Comparison of ENCODE assay signal across 23 cellular contexts in the genomic region with DNA sequence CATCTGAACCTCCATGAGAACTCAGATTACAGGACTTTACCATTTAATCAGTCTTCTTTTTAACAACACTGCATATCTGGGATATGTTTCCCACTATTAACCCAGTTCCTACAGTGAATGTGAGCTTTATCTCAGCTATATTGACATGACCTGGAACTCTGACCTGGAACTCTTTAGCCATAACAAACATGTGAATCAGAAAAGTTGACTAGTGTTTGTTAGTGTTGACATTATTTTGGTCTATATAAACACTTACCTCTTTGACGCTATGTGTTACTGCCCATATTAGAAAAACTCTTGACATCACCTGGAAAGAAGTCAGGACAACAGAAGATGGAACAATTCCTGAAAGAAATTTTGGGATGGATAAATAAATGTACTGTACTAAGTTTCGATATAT. TPM values are rescaled to one million over a fixed set of nuclear protein-coding genes. Genes with fewer than 3 reads are reported as not detected.
DNase-seq lines count a peak whose midpoint lies in the region; ATAC-seq, FAIRE-seq and TF ChIP-seq lines count a peak whose summit lies in the region.
"Had no signal": no experiment of that assay in that cellular context is flagged by ENCODE, and none has a peak within 500 bp of the region (broad histone marks: within the 10 kb centered on the region; RNA-seq: fewer than 3 reads in every experiment).

No MANE protein-coding gene starts in this region.

- intact Hi-C loops in HepG2 (cut with micrococcal nuclease; ENCODE audit: unreplicated experiment) = no loop called here

- H3K9ac ChIP-seq in MM.1S (ENCODE audit: low read length) (no peak overlapping the region), HepG2 (ENCODE audit: insufficient read depth, low read depth, low read length) (no peak overlapping the region), subcutaneous abdominal adipose tissue (ENCODE audit: low read length in 5 of 5) (no peak overlapping the region)
- H3K9ac ChIP-seq: BLaER1, GM23248 had no signal

- BruUV-seq in HepG2 (replicated peaks; lab: Mats Ljungman, UMichigan) = no TSS peak

- peaks cover 12% of the 10 kb centered on the region; the same call in 1 of the 2 replicates for H3K79me2 ChIP-seq in MM.1S (ENCODE audit: low read length)
- peaks cover 2% of the 10 kb centered on the region for H3K79me2 ChIP-seq in HepG2 (ENCODE audit: insufficient read depth, low read length)

- H3K27ac ChIP-seq in MM.1S (ENCODE audit: low read length) (peak overlapping the region; percentile 86; the same call in 1 of the 2 replicates), HepG2 (ENCODE audit: extremely low read length, insufficient read depth, low read length) (peak overlapping the region; percentile 7), subcutaneous abdominal adipose tissue (ENCODE audit: low read depth, low read length) (peak overlapping the region; percentile 20)
- H3K27ac ChIP-seq: 22Rv1, BLaER1, C4-2B, GM23248 had no signal

- H4K20me1 ChIP-seq in MM.1S (ENCODE audit: insufficient read depth, low read length) = no peaks in the 10 kb centered on the region
- 0 out of 2 replicates have a peak, but pooled peaks cover 4% of the 10 kb centered on the region for H4K20me1 ChIP-seq in HepG2 (ENCODE audit: insufficient read depth, low read length)
- H4K20me1 ChIP-seq: BLaER1 had no signal

- POLR2A ChIA-PET in HepG2 (lab: Yijun Ruan, JAX) = no interaction called here

- H3K36me3 ChIP-seq in MM.1S (replicated peaks; ENCODE audit: insufficient read depth, low read length) = no peaks in the 10 kb centered on the region
- H3K36me3 ChIP-seq in HepG2 (replicated peaks in 1 of 2; ENCODE audit: control insufficient read depth in 1 of 2, insufficient read depth in 2 of 2, low read length in 2 of 2) = peaks cover 16 to 45% of the 10 kb centered on the region in 2 experiments
- H3K36me3 ChIP-seq in subcutaneous abdominal adipose tissue (ENCODE audit: control insufficient read depth in 5 of 5, insufficient read depth in 5 of 5, low read length in 5 of 5) = peaks cover 19 to 39% (median 20%) of the 10 kb centered on the region in 5 donors

- ATAC-seq in HepG2 (peak; percentile 91), HG03196 (IDR thresholded peaks at IDR 0.05; ENCODE audit: unreplicated experiment) (no peak), GM21576 (IDR thresholded peaks at IDR 0.05; ENCODE audit: unreplicated experiment) (no peak)
- ATAC-seq: CD8-positive, alpha-beta T cell; HCT116 had no signal

- 58% methylated on average over 2 of the region's 2 CpGs for WGBS in HepG2 (ENCODE audit: low lambda C conversion rate)

- no peak for FAIRE-seq in HepG2 (lab: Jason Lieb, UNC)
- FAIRE-seq: A204.1, GM12891, GM18507, H1 had no signal

- peak; percentile 20 for DNase-seq in DMS53 (lab: John Stamatoyannopoulos, UW)
- DNase-seq in MM.1S = no peak
- peak; percentile 64 for DNase-seq in HepG2 (ENCODE audit: low spot score)
- DNase-seq in NCI-H2227 (lab: John Stamatoyannopoulos, UW; ENCODE audit: unreplicated experiment) = no peak
- DNase-seq: Caco-2; CD4-positive, CD25-positive, alpha-beta regulatory T cell; CD8-positive, alpha-beta T cell; DMS153; DMS79 treated with DMSO at 0.1 percent for 48 hours; GF-D8; GM23248; H7 had no signal

- no peaks in the 10 kb centered on the region for H3K9me3 ChIP-seq in MM.1S (replicated peaks; ENCODE audit: insufficient read depth, low read length)
- no peaks in the 10 kb centered on the region for H3K9me3 ChIP-seq in HepG2 (ENCODE audit: low read length)
- H3K9me3 ChIP-seq in subcutaneous abdominal adipose tissue (ENCODE audit: control insufficient read depth in 5 of 5, low read length in 5 of 5) = no peaks in the 10 kb centered on the region
- H3K9me3 ChIP-seq: BLaER1, Caco-2 had no signal

- CTCF ChIA-PET in HepG2 (lab: Yijun Ruan, JAX; ENCODE audit: low intra/inter-chr PET ratio, low total read pairs) = no interaction called here

- in situ Hi-C loops in HepG2 (cut with HindIII; ENCODE audit: extremely low pct_ligation_motif_present, low pct_unique_long_range_greater_than_20kb) = no loop called here

- H3K9me2 ChIP-seq in MM.1S (replicated peaks; ENCODE audit: insufficient read depth, low read length) = no peaks in the 10 kb centered on the region

- TF ChIP-seq POLR2A in HepG2 (IDR thresholded peaks at IDR 0.05; ENCODE audit: insufficient read depth in 1 of 2, low read depth in 2 of 2, low read length in 2 of 2) = no peak

- H3K4me3 ChIP-seq in MM.1S (ENCODE audit: low read length) (no peak overlapping the region), HepG2 (replicated peaks in 1 of 3; ENCODE audit: insufficient read depth in 1 of 3, low read depth in 2 of 3, low read length in 3 of 3) (no peak overlapping the region), subcutaneous abdominal adipose tissue (ENCODE audit: low read depth in 1 of 5, low read length in 5 of 5) (no peak overlapping the region)
- H3K4me3 ChIP-seq: BLaER1, GM23248 had no signal

- H3K27me3 ChIP-seq in MM.1S (replicated peaks; ENCODE audit: insufficient read depth, low read length) (no peaks in the 10 kb centered on the region), HepG2 (ENCODE audit: control insufficient read depth in 1 of 2, insufficient read depth in 2 of 2, low read length in 2 of 2) (no peaks in the 10 kb centered on the region), subcutaneous abdominal adipose tissue (ENCODE audit: control insufficient read depth in 5 of 5, insufficient read depth in 4 of 5, low read length in 5 of 5) (no peaks in the 10 kb centered on the region)
- H3K27me3 ChIP-seq: BLaER1 had no signal

- no peak for TF ChIP-seq RAD21 in HepG2 (CRISPR knock-in tag; IDR thresholded peaks at IDR 0.05)

- H2AFZ ChIP-seq in MM.1S (ENCODE audit: low read length) (no peak overlapping the region), HepG2 (ENCODE audit: low read length) (no peak overlapping the region)
- H2AFZ ChIP-seq: GM23248 had no signal

- H3F3A ChIP-seq in MM.1S (ENCODE audit: insufficient read depth, low read length) = peaks cover 17% of the 10 kb centered on the region

- TF ChIP-seq CTCF in MM.1S (IDR thresholded peaks at IDR 0.05; ENCODE audit: low read length) = no peak
- TF ChIP-seq CTCF in HepG2 (CRISPR knock-in tag; IDR thresholded peaks at IDR 0.05) = no peak

- H3K4me1 ChIP-seq in MM.1S (ENCODE audit: low read length) (peaks cover 58% of the 10 kb centered on the region), HepG2 (ENCODE audit: insufficient read depth, low read length) (peaks cover 44% of the 10 kb centered on the region), subcutaneous abdominal adipose tissue (ENCODE audit: control insufficient read depth in 5 of 5, insufficient read depth in 5 of 5, low read length in 5 of 5) (peaks cover 0 to 38% (median 18%) of the 10 kb centered on the region in 5 donors)

- H3K4me2 ChIP-seq in MM.1S (ENCODE audit: low read depth, low read length) = no peak overlapping the region
- H3K4me2 ChIP-seq in HepG2 (ENCODE audit: low read depth, low read length) = no peak overlapping the region; the same call in 1 of the 2 replicates
- H3K4me2 ChIP-seq: BLaER1 had no signal

- TF ChIP-seq EP300 in HepG2 (IDR thresholded peaks at IDR 0.05; ENCODE audit: low read depth in 2 of 2, low read length in 2 of 2) (peak in 1 of 2 experiments; percentile 73; a peak in 2 of 4 replicates), HepG2 (CRISPR knock-in tag; IDR thresholded peaks at IDR 0.05; ENCODE audit: borderline replicate concordance) (no peak)

TF ChIP-seq in HepG2, 621 proteins besides CTCF, POLR2A, EP300 and RAD21 (continues in another document):
- peak; percentile 83 for TF ChIP-seq FOXA1 (IDR thresholded peaks at IDR 0.05)
- peak; percentile 72 for TF ChIP-seq FOXA1 (CRISPR knock-in tag; IDR thresholded peaks at IDR 0.05)
- TF ChIP-seq RARA (CRISPR knock-in tag; IDR thresholded peaks at IDR 0.05) = peak; percentile 90
- no peak for TF ChIP-seq ZNF441 (CRISPR knock-in tag; IDR thresholded peaks at IDR 0.05; ENCODE audit: borderline replicate concordance)
- TF ChIP-seq PHF8 (CRISPR knock-in tag; IDR thresholded peaks at IDR 0.05) = no peak
- TF ChIP-seq SALL1 (CRISPR knock-in tag; IDR thresholded peaks at IDR 0.05) = no peak; the same call in 1 of the 2 replicates
- peak; percentile 92 for TF ChIP-seq FOXP1 (IDR thresholded peaks at IDR 0.05)
- TF ChIP-seq FOXP1 (CRISPR knock-in tag; IDR thresholded peaks at IDR 0.05) = peak; percentile 99
- no peak for TF ChIP-seq HCFC1 (IDR thresholded peaks at IDR 0.05; ENCODE audit: low read depth, low read length)
- TF ChIP-seq ZSCAN9 (CRISPR knock-in tag; IDR thresholded peaks at IDR 0.05; ENCODE audit: borderline replicate concordance) = 0 out of 2 replicates have a peak, but pooled peaks have one; percentile 40
- TF ChIP-seq FOSL2 (CRISPR knock-in tag; IDR thresholded peaks at IDR 0.05) = peak; percentile 62; the same call in 1 of the 2 replicates
- peak; percentile 33; the same call in 1 of the 2 replicates for TF ChIP-seq HNF4A (CRISPR knock-in tag; IDR thresholded peaks at IDR 0.05)
- TF ChIP-seq ZKSCAN1 (IDR thresholded peaks at IDR 0.05; ENCODE audit: low read length) = no peak
- TF ChIP-seq ZEB1 (IDR thresholded peaks at IDR 0.05; ENCODE audit: insufficient replicate concordance, low read depth) = peak; percentile 31

RNA-seq across cellular contexts. Expression of a gene that starts 56.7 kb away (rescaled TPM):
- 36.0 and 47.0 TPM in 2 replicates for total RNA-seq in HepG2 (2016; rRNA removed; fragmentation: Illumina TruSeq; extraction: Trizol)
- total RNA-seq in HepG2 (2016; cell fraction: cytosol; rRNA removed; fragmentation: Illumina TruSeq; extraction: Trizol; ENCODE audit: low read depth) = 4.5 and 4.6 TPM in 2 replicates
- total RNA-seq in HepG2 (2016; cell fraction: insoluble cytoplasmic fraction; rRNA removed; fragmentation: Illumina TruSeq; extraction: Trizol) = 37.8 and 46.8 TPM in 2 replicates
- total RNA-seq in HepG2 (2016; cell fraction: membrane; rRNA removed; fragmentation: Illumina TruSeq; extraction: Trizol) = 18.0 and 20.6 TPM in 2 replicates
- 59.2 and 72.7 TPM in 2 replicates for total RNA-seq in HepG2 (2016; cell fraction: nucleus; rRNA removed; fragmentation: Illumina TruSeq; extraction: Trizol)
- polyA plus RNA-seq in HepG2 (2011; rRNA removed) = 40.3 and 50.4 TPM in 2 replicates
- 21.2 and 36.3 TPM in 2 replicates for polyA plus RNA-seq in HepG2 (2011; cell fraction: cytosol; rRNA removed)
- polyA plus RNA-seq in HepG2 (2011; cell fraction: nucleus; rRNA removed) = 10.3 and 13.9 TPM in 2 replicates
- 27.7 and 29.5 TPM in 2 replicates for polyA plus RNA-seq in HepG2 (2012)
- polyA plus RNA-seq in HepG2 (2016; cell fraction: cytosol; fragmentation: Illumina TruSeq; extraction: Trizol; ENCODE audit: low read depth) = 2.4 and 2.8 TPM in 2 replicates
- polyA plus RNA-seq in HepG2 (2016; cell fraction: insoluble cytoplasmic fraction; fragmentation: Illumina TruSeq; extraction: Trizol; ENCODE audit: low read depth) = 37.0 and 37.7 TPM in 2 replicates
- 8.1 and 8.5 TPM in 2 replicates for polyA plus RNA-seq in HepG2 (2016; cell fraction: membrane; fragmentation: Illumina TruSeq; extraction: Trizol; ENCODE audit: low read depth)
- 89.7 and 91.1 TPM in 2 replicates for polyA plus RNA-seq in HepG2 (2016; cell fraction: nucleus; fragmentation: Illumina TruSeq; extraction: Trizol; ENCODE audit: insufficient read depth, low read depth)
- 77.4 and 153 TPM in 2 replicates for polyA minus RNA-seq in HepG2 (2011; rRNA and poly(A)+ RNA removed; ENCODE audit: low replicate concordance)
- 34.3 and 34.9 TPM in 2 replicates for polyA minus RNA-seq in HepG2 (2011; cell fraction: cytosol; rRNA and poly(A)+ RNA removed)
- polyA minus RNA-seq in HepG2 (2011; cell fraction: nucleus; rRNA and poly(A)+ RNA removed) = 29.0 and 33.9 TPM in 2 replicates

Comparison
In these comparisons a context has a peak if more than half of its experiments do, and no peak if none do; other contexts are left out.
1. DNase-seq: peak in DMS53 (single experiment) and HepG2 (single experiment); none in MM.1S (single experiment) and NCI-H2227 (single experiment).
2. H3K27ac ChIP-seq: peak in every context shown above with its lines; median percentile 86 in MM.1S; 20 in subcutaneous abdominal adipose tissue; 7 in HepG2.